Comparison of ENCODE assay signal across 8 cellular contexts in the genomic region with DNA sequence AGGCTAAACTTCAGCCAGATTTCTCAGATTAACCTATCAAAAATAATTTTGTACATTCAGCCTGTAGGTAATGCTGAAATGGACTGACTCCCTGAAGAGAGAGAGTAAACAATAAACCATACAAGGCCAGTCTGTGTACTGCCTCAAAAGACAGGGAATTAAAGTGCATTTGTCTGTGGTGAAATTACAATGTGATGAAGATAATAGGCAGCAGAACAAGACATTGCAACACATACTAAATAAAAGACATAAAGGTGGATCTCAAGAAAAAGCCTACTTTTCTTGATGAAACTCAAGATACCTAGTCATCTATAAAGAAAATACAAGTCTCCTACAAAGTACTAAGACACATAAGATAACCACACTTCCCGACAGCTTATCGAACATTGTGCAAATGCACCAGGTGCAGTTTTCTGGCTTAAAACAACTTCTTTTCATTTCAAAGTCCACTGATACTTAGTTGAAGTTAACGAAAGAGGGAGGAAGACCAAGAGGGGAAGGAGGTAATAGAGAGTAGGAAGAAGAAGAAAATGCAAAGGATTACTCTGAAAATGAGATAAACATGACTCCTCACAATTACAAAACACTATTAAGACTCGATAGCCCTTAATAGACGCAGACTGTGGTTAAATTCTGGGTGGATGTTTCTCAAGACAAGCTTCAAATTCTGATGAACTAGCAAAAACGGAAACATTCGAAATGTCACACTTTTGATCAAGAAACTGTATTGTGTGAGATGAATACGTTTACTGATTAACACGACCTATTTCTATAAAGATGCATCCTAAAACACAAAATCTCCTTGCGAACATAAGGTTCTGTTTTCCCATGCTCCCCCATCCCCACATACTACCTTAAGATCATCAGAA. TPM values are rescaled to one million over a fixed set of nuclear protein-coding genes. Genes with fewer than 3 reads are reported as not detected.
DNase-seq lines count a peak whose midpoint lies in the region; ATAC-seq, FAIRE-seq and TF ChIP-seq lines count a peak whose summit lies in the region.

No MANE protein-coding gene starts in this region.

- peaks cover 0 to 6% of the 10 kb centered on the region in 2 experiments; a peak in 1 of 4 replicates for H3K79me1 ChIP-seq in IMR-90 (ENCODE audit: low read depth in 1 of 2, low read length in 2 of 2)
- peaks cover 4% of the 10 kb centered on the region for H3K79me1 ChIP-seq in mesenchymal stem cell (replicated peaks; ENCODE audit: low read length, poor library complexity, severe bottlenecking)

- in situ Hi-C loops in IMR-90 (cut with MboI; ENCODE audit: low sequenced_read_pairs): no loop called here

- CTCF ChIA-PET in AG04449 (lab: Yijun Ruan, JAX) (interaction anchor here (1.0 to 1.3 kb wide), 3 partner anchors 13 to 64 kb away, joined by 3 to 7 read pairs (median 5); no protein-coding TSS in a partner anchor), IMR-90 (lab: Yijun Ruan, JAX) (interaction anchor here (0.7 to 2.7 kb wide), 3 partner anchors 62 to 912 kb away, joined by 3 to 8 read pairs (median 4); no protein-coding TSS in a partner anchor)

- no peak overlapping the region for H4K91ac ChIP-seq in IMR-90 (ENCODE audit: insufficient read depth, low read depth, low read length)
- no peak overlapping the region for H4K91ac ChIP-seq in mesenchymal stem cell (ENCODE audit: low read length)

- H2AK5ac ChIP-seq in IMR-90 (ENCODE audit: low read depth, low read length): no peak overlapping the region
- H2AK5ac ChIP-seq in mesenchymal stem cell (ENCODE audit: low read length, severe bottlenecking): no peak overlapping the region

- H4K5ac ChIP-seq in IMR-90 (ENCODE audit: low read depth, low read length): no peak overlapping the region; the same call in 1 of the 2 replicates

- H3K4ac ChIP-seq in IMR-90 (ENCODE audit: low read depth, low read length) (no peak overlapping the region), mesenchymal stem cell (ENCODE audit: low read depth in 1 of 2, low read length in 2 of 2) (no peak overlapping the region)

- H2BK15ac ChIP-seq in IMR-90 (ENCODE audit: low read depth, low read length): no peak overlapping the region
- no peak overlapping the region for H2BK15ac ChIP-seq in mesenchymal stem cell (ENCODE audit: low read depth, poor library complexity, severe bottlenecking)

- H3K9ac ChIP-seq in IMR-90 (ENCODE audit: low read depth, low read length) (peak overlapping the region; percentile 85; the same call in 1 of the 2 replicates), mesenchymal stem cell (ENCODE audit: low read length) (peak overlapping the region; percentile 94)

- H3K9me3 ChIP-seq in IMR-90 (ENCODE audit: control insufficient read depth, insufficient read depth, low read length) (no peaks in the 10 kb centered on the region), ascending aorta (no peaks in the 10 kb centered on the region), mesenchymal stem cell (ENCODE audit: control insufficient read depth, low read length) (no peaks in the 10 kb centered on the region)

- no peak overlapping the region for H3K18ac ChIP-seq in IMR-90 (ENCODE audit: low read depth, low read length)
- no peak overlapping the region for H3K18ac ChIP-seq in mesenchymal stem cell (ENCODE audit: low read depth in 1 of 2, low read length in 2 of 2)

- TF ChIP-seq CTCF in AG04449 (IDR thresholded peaks at IDR 0.05; ENCODE audit: insufficient read depth, low read length, missing control alignments) (no peak), IMR-90 (conservative IDR thresholded peaks at IDR 0.05; ENCODE audit: low read depth, low read length) (no peak), ascending aorta (IDR thresholded peaks at IDR 0.05) (no peak)

- H2BK5ac ChIP-seq in IMR-90 (ENCODE audit: low read depth, low read length, poor library complexity, severe bottlenecking): peak overlapping the region; percentile 8
- no peak overlapping the region for H2BK5ac ChIP-seq in mesenchymal stem cell (ENCODE audit: low read depth, low read length, poor library complexity, severe bottlenecking)

- H2AFZ ChIP-seq in IMR-90 (replicated peaks; ENCODE audit: low read length, poor library complexity) (no peak overlapping the region), mesenchymal stem cell (ENCODE audit: low read depth, low read length) (no peak overlapping the region)

- H4K8ac ChIP-seq in IMR-90 (ENCODE audit: low read depth in 2 of 2, low read length in 2 of 2): no peak overlapping the region
- no peak overlapping the region for H4K8ac ChIP-seq in mesenchymal stem cell (ENCODE audit: low read length)

- POLR2A ChIA-PET in AG04449 (lab: Yijun Ruan, JAX) (interaction anchor here (0.7 to 1.4 kb wide), 3 partner anchors 62 to 83 kb away, joined by 3 to 6 read pairs (median 3); no protein-coding TSS in a partner anchor), IMR-90 (lab: Charles Lee; ENCODE audit: unreplicated experiment) (no interaction called here)

- H2BK120ac ChIP-seq in IMR-90 (ENCODE audit: low read depth, low read length): no peak overlapping the region
- no peak overlapping the region for H2BK120ac ChIP-seq in mesenchymal stem cell (ENCODE audit: low read depth, low read length)

- no peak overlapping the region for H2BK20ac ChIP-seq in IMR-90 (ENCODE audit: low read depth, low read length)

- H3K27me3 ChIP-seq in IMR-90 (ENCODE audit: control insufficient read depth, insufficient read depth, low read length) (no peaks in the 10 kb centered on the region), ascending aorta (no peaks in the 10 kb centered on the region), mesenchymal stem cell (ENCODE audit: control insufficient read depth in 1 of 2, insufficient read depth in 1 of 2, low read length in 2 of 2) (no peaks in the 10 kb centered on the region)

- no CpG with 5 or more reads among the region's 10 CpGs for WGBS in IMR-90 (ENCODE audit: extremely low coverage in 2 of 2, insufficient read length in 1 of 2), 2 experiments
- WGBS in mesenchymal stem cell: 49% methylated on average over 7 of the region's 10 CpGs

- H3K14ac ChIP-seq in IMR-90 (replicated peaks; ENCODE audit: low read depth, low read length) (peak overlapping the region; percentile 69), mesenchymal stem cell (ENCODE audit: low read length in 2 of 2) (no peak overlapping the region)

- dilution Hi-C loops in IMR-90 (cut with HindIII; ENCODE audit: low sequenced_read_pairs, unreplicated experiment): no loop called here

- TF ChIP-seq POLR2A in IMR-90 (IDR thresholded peaks at IDR 0.05; ENCODE audit: low read depth, low read length): no peak

- BruUV-seq in IMR-90 (replicated peaks; lab: Mats Ljungman, UMichigan): TSS peak; percentile 44

- DNase-seq in AG04449 (ENCODE audit: low read depth, low spot score) (no peak), IMR-90 (no peak), ascending aorta (ENCODE audit: low spot score in 2 of 2) (no peak), mesenchymal stem cell (peak; percentile 26), putamen (ENCODE audit: low spot score) (no peak), foreskin melanocyte (no peak), T1000 (lab: John Stamatoyannopoulos, UW) (no peak), RCC 7860 (ENCODE audit: low spot score) (no peak)

- peaks cover 2% of the 10 kb centered on the region for H3K9me1 ChIP-seq in IMR-90 (ENCODE audit: insufficient read depth, low read length)

- H3K23ac ChIP-seq in IMR-90 (ENCODE audit: low read depth, low read length) (peak overlapping the region; percentile 40; the same call in 1 of the 2 replicates), mesenchymal stem cell (ENCODE audit: low read length in 2 of 2) (no peak overlapping the region)

- H3K4me1 ChIP-seq in IMR-90 (ENCODE audit: control insufficient read depth, insufficient read depth, low read length) (peaks cover 4% of the 10 kb centered on the region; the same call in 1 of the 2 replicates), ascending aorta (peaks cover 10 to 28% of the 10 kb centered on the region in 2 donors), mesenchymal stem cell (ENCODE audit: control insufficient read depth, insufficient read depth, low read depth, low read length) (no peaks in the 10 kb centered on the region)

- H3K27ac ChIP-seq in IMR-90 (ENCODE audit: insufficient read depth, low read length) (peak overlapping the region; percentile 13; the same call in 1 of the 2 replicates), ascending aorta (peak overlapping the region in 1 of 2 donors; percentile 100), mesenchymal stem cell (ENCODE audit: low read length, poor library complexity, severe bottlenecking) (peak overlapping the region; percentile 59)

- H3K4me3 ChIP-seq in AG04449 (ENCODE audit: low read depth, low read length) (peak overlapping the region; percentile 63), IMR-90 (ENCODE audit: insufficient read depth, low read depth, low read length) (peak overlapping the region; percentile 93), ascending aorta (peak overlapping the region; percentile 94 to 95), mesenchymal stem cell (ENCODE audit: insufficient read depth in 1 of 2, low read depth in 1 of 2, low read length in 2 of 2) (peak overlapping the region in 1 of 2 experiments; percentile 93)

- no peak for ATAC-seq in IMR-90 (ENCODE audit: low read depth)

- H3K36me3 ChIP-seq in IMR-90 (ENCODE audit: control insufficient read depth, insufficient read depth, low read length): peaks cover 7% of the 10 kb centered on the region
- peaks cover 5 to 9% of the 10 kb centered on the region in 2 donors for H3K36me3 ChIP-seq in ascending aorta
- H3K36me3 ChIP-seq in mesenchymal stem cell (ENCODE audit: control insufficient read depth in 1 of 2, insufficient read depth in 2 of 2, low read depth in 1 of 2, low read length in 2 of 2): peaks cover 4 to 11% of the 10 kb centered on the region in 2 experiments

- no peak overlapping the region for H2AK9ac ChIP-seq in IMR-90 (replicated peaks; ENCODE audit: low read depth, low read length, poor library complexity)

- H2BK12ac ChIP-seq in mesenchymal stem cell (ENCODE audit: low read length in 2 of 2): no peak overlapping the region

- H3K4me2 ChIP-seq in IMR-90 (ENCODE audit: low read depth, low read length): peak overlapping the region; percentile 99
- peak overlapping the region; percentile 74 for H3K4me2 ChIP-seq in mesenchymal stem cell (ENCODE audit: low read length, poor library complexity, severe bottlenecking)

- intact Hi-C loops in IMR-90 (cut with micrococcal nuclease) (loop anchor here (5.0 kb wide), 2 partner anchors 140 to 190 kb away; partner anchors contain the start of genes ASAP3 and E2F2), ascending aorta (cut with DNase I) (loop anchor here (5.0 kb wide), 2 partner anchors 80 to 350 kb away; partner anchors contain the start of genes RPL11 and TCEA3)

- H4K20me1 ChIP-seq in IMR-90 (ENCODE audit: insufficient read depth, low read length): peaks cover 62% of the 10 kb centered on the region

- H3K56ac ChIP-seq in IMR-90 (ENCODE audit: extremely low read depth, insufficient read depth, low read length): peak overlapping the region; percentile 33

- FAIRE-seq in RCC 7860 (lab: Jason Lieb, UNC): no peak

- TF ChIP-seq RAD21 in IMR-90 (IDR thresholded peaks at IDR 0.05; ENCODE audit: low read length): no peak

RNA-seq across cellular contexts. Expression of gene HNRNPR, which starts 2.0 kb away (rescaled TPM):
- 99.7 and 152 TPM in 2 replicates for total RNA-seq in IMR-90 (2012; rRNA removed)
- polyA plus RNA-seq in IMR-90 (2012; rRNA removed): 107 and 111 TPM in 2 replicates
- polyA plus RNA-seq in IMR-90 (2012; cell fraction: cytosol; rRNA removed): 30.2 and 57.0 TPM in 2 replicates
- polyA plus RNA-seq in IMR-90 (2012; cell fraction: nucleus; rRNA removed; ENCODE audit: low replicate concordance): 14.3 and 62.0 TPM in 2 replicates
- 21.5 TPM for total RNA-seq in ascending aorta
- polyA plus RNA-seq in mesenchymal stem cell (2013, experiment 1 of 2): 85.8 TPM
- 90.1 TPM for polyA plus RNA-seq in mesenchymal stem cell (2013, experiment 2 of 2)

RNA-seq across cellular contexts. Expression of gene ZNF436, which starts 27.6 kb away (rescaled TPM):
- total RNA-seq in IMR-90 (2012; rRNA removed) (14.3 and 15.8 TPM in 2 replicates), ascending aorta (3.1 TPM)
- 3.7 and 5.3 TPM in 2 replicates for polyA plus RNA-seq in IMR-90 (2012; rRNA removed)
- polyA plus RNA-seq in IMR-90 (2012; cell fraction: cytosol; rRNA removed): 1.0 and 1.7 TPM in 2 replicates
- polyA plus RNA-seq in IMR-90 (2012; cell fraction: nucleus; rRNA removed; ENCODE audit: low replicate concordance): 1.1 and 6.8 TPM in 2 replicates
- polyA plus RNA-seq in mesenchymal stem cell (2013, experiment 1 of 2): 10.9 TPM
- polyA plus RNA-seq in mesenchymal stem cell (2013, experiment 2 of 2): 10.8 TPM
